ENCODE assay signal across 23 cellular contexts in the genomic region with DNA sequence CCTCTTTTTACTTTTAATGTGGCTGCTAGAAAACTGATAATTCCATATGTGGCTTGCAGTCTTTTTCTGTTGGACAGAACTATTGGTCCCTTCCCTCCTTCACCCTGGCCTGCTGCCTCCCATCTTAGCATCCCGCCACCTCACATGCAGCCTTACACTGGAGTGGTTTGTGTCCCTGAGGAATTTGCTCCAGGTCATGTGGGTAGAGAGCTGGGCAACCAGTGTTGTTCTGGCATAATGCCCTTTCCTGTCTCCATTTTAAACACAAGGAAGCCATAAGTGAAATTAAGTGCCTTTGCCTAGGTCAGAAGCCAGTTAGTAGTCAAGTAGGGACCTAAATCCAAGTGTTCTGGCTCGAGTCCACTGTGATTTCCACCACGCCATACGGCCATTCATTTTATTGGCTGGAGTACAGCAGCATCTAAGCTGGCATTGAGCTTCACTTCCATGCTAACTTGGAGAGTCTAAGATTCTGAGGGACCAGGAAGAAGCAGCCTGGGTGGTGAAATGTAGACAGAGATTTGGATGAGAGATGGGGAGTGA. TPM values are rescaled to one million over a fixed set of nuclear protein-coding genes. Genes with fewer than 3 reads are reported as not detected.
DNase-seq lines count a peak whose midpoint lies in the region; ATAC-seq and TF ChIP-seq lines count a peak whose summit lies in the region.
"Had no signal": no experiment of that assay in that cellular context is flagged by ENCODE, and none has a peak within 500 bp of the region (broad histone marks: within the 10 kb centered on the region; RNA-seq: fewer than 3 reads in every experiment).

No MANE protein-coding gene starts in this region.

- H3K27ac ChIP-seq in RWPE2 (ENCODE audit: poor library complexity, severe bottlenecking) (no peak overlapping the region), mesenchymal stem cell (ENCODE audit: low read length, poor library complexity, severe bottlenecking) (no peak overlapping the region)
- H3K27ac ChIP-seq: gastroesophageal sphincter, HL-60, neural progenitor cell, Peyer's patch, SJSA1, vagina, WERI-Rb-1 had no signal

- no peak overlapping the region for H2BK120ac ChIP-seq in mesenchymal stem cell (ENCODE audit: low read depth, low read length)

- 93% methylated on average over 4 of the region's 4 CpGs for WGBS in mesenchymal stem cell

- no peaks in the 10 kb centered on the region for H3K79me1 ChIP-seq in mesenchymal stem cell (replicated peaks; ENCODE audit: low read length, poor library complexity, severe bottlenecking)

- H3K36me3 Mint-ChIP-seq in activated CD4-positive, alpha-beta memory T cell treated with anti-CD3 and anti-CD28 coated beads for 36 hours = no peaks in the 10 kb centered on the region
- H3K36me3 Mint-ChIP-seq: activated naive CD8-positive, alpha-beta T cell treated with anti-CD3 and anti-CD28 coated beads, Interleukin-2, amount 10 ng/mL, durations not matched to agents 7 days and 5 days; neural progenitor cell; stimulated activated effector memory CD8-positive, alpha-beta T cell treated with anti-CD3 and anti-CD28 coated beads, Interleukin-12 subunit alpha, Interleukin-12 subunit beta, amount 100 ng/mL, for 72 hours had no signal

- H2BK12ac ChIP-seq in mesenchymal stem cell (ENCODE audit: low read length in 2 of 2) = peak overlapping the region; percentile 24 to 38

- H3K4me2 ChIP-seq in mesenchymal stem cell (ENCODE audit: low read length, poor library complexity, severe bottlenecking) = no peak overlapping the region
- H3K4me2 ChIP-seq: neural progenitor cell had no signal

- H3K4me1 Mint-ChIP-seq in activated CD4-positive, alpha-beta memory T cell treated with anti-CD3 and anti-CD28 coated beads for 36 hours (ENCODE audit: low read depth) = no peaks in the 10 kb centered on the region
- H3K4me1 Mint-ChIP-seq in stimulated activated naive CD8-positive, alpha-beta T cell treated with anti-CD3 and anti-CD28 coated beads, Interleukin-15, amount 100 ng/mL, for 72 hours = no peaks in the 10 kb centered on the region

- H3K9ac ChIP-seq in mesenchymal stem cell (ENCODE audit: low read length) = no peak overlapping the region
- H3K9ac ChIP-seq: neural progenitor cell had no signal

- no peak overlapping the region for H3K27ac Mint-ChIP-seq in activated CD4-positive, alpha-beta memory T cell treated with anti-CD3 and anti-CD28 coated beads for 36 hours
- H3K27ac Mint-ChIP-seq in stimulated activated naive CD8-positive, alpha-beta T cell treated with anti-CD3 and anti-CD28 coated beads, Interleukin-15, amount 100 ng/mL, for 72 hours = no peak overlapping the region
- H3K27ac Mint-ChIP-seq: activated naive CD8-positive, alpha-beta T cell treated with anti-CD3 and anti-CD28 coated beads, Interleukin-2, amount 10 ng/mL, durations not matched to agents 7 days and 5 days; neural progenitor cell; progenitor cell of endocrine pancreas; stimulated activated effector memory CD8-positive, alpha-beta T cell treated with anti-CD3 and anti-CD28 coated beads, Interleukin-12 subunit alpha, Interleukin-12 subunit beta, amount 100 ng/mL, for 72 hours had no signal

- H3K4me3 ChIP-seq in RWPE2 (ENCODE audit: severe bottlenecking) (no peak overlapping the region), mesenchymal stem cell (ENCODE audit: insufficient read depth in 1 of 2, low read depth in 1 of 2, low read length in 2 of 2) (no peak overlapping the region)
- H3K4me3 ChIP-seq: gastroesophageal sphincter, lung, neural progenitor cell, Peyer's patch, SJSA1, vagina had no signal

- intact Hi-C loops in activated CD4-positive, alpha-beta memory T cell treated with anti-CD3 and anti-CD28 coated beads for 36 hours (cut with micrococcal nuclease) = no loop called here

- no peak for ATAC-seq in RWPE2 (ENCODE audit: low read depth)
- no peak for ATAC-seq in stimulated activated naive CD8-positive, alpha-beta T cell treated with anti-CD3 and anti-CD28 coated beads, Interleukin-15, amount 100 ng/mL, for 72 hours
- ATAC-seq: esophagus mucosa, gastroesophageal sphincter had no signal

- H3K36me3 ChIP-seq in RWPE2 (ENCODE audit: low read depth) (no peaks in the 10 kb centered on the region), mesenchymal stem cell (ENCODE audit: control insufficient read depth in 1 of 2, insufficient read depth in 2 of 2, low read depth in 1 of 2, low read length in 2 of 2) (peaks cover 0 to 4% of the 10 kb centered on the region in 2 experiments)
- H3K36me3 ChIP-seq: gastroesophageal sphincter, neural progenitor cell, Peyer's patch, SJSA1, vagina, WERI-Rb-1 had no signal

- H2AFZ ChIP-seq in mesenchymal stem cell (ENCODE audit: low read depth, low read length) = no peak overlapping the region
- H2AFZ ChIP-seq: neural progenitor cell had no signal

- peak; percentile 53 for DNase-seq in COLO829 (ENCODE audit: low spot score)
- DNase-seq in EH (ENCODE audit: low read depth) = peak; percentile 47
- peak; percentile 5 for DNase-seq in RWPE2 (ENCODE audit: low spot score)
- no peak for DNase-seq in mesenchymal stem cell
- DNase-seq in activated CD4-positive, alpha-beta memory T cell treated with anti-CD3 and anti-CD28 coated beads for 36 hours = no peak
- no peak for DNase-seq in stimulated activated naive CD8-positive, alpha-beta T cell treated with anti-CD3 and anti-CD28 coated beads, Interleukin-15, amount 100 ng/mL, for 72 hours
- DNase-seq in NCI-H146 (lab: John Stamatoyannopoulos, UW) = no peak
- DNase-seq: activated effector memory CD4-positive, alpha-beta T cell treated with Interleukin-2 at 50 U/mL for 16 hours; activated naive CD8-positive, alpha-beta T cell treated with anti-CD3 and anti-CD28 coated beads, Interleukin-2, amount 10 ng/mL, durations not matched to agents 7 days and 5 days; effector CD4-positive, alpha-beta T cell; Peyer's patch; stimulated activated CD4-positive, alpha-beta T cell treated with anti-CD3 and anti-CD28 coated beads, Interleukin-1b, Interleukin-23, amount 100 ng/mL, for 48 hours; T-helper 2 cell; WERI-Rb-1 had no signal

- H3K18ac ChIP-seq in mesenchymal stem cell (ENCODE audit: low read depth in 1 of 2, low read length in 2 of 2) = peak overlapping the region; percentile 34 to 57

- no peak overlapping the region for H2BK5ac ChIP-seq in mesenchymal stem cell (ENCODE audit: low read depth, low read length, poor library complexity, severe bottlenecking)

- no peak overlapping the region for H3K4ac ChIP-seq in mesenchymal stem cell (ENCODE audit: low read depth in 1 of 2, low read length in 2 of 2)

- TF ChIP-seq CTCF in RWPE2 (IDR thresholded peaks at IDR 0.05; ENCODE audit: poor library complexity, severe bottlenecking) = no peak

- H3K9me3 ChIP-seq in RWPE2 (ENCODE audit: severe bottlenecking) (no peaks in the 10 kb centered on the region), mesenchymal stem cell (ENCODE audit: control insufficient read depth, low read length) (no peaks in the 10 kb centered on the region)
- H3K9me3 ChIP-seq: gastroesophageal sphincter, Peyer's patch, SJSA1, vagina had no signal

- peak overlapping the region; percentile 34 for H2BK15ac ChIP-seq in mesenchymal stem cell (ENCODE audit: low read depth, poor library complexity, severe bottlenecking)

- no peak overlapping the region for H4K8ac ChIP-seq in mesenchymal stem cell (ENCODE audit: low read length)

- POLR2A ChIA-PET in activated CD4-positive, alpha-beta memory T cell treated with anti-CD3 and anti-CD28 coated beads for 36 hours (lab: Charles Lee) = no interaction called here

- H3K27me3 ChIP-seq in RWPE2 (ENCODE audit: insufficient read depth, poor library complexity, severe bottlenecking) (no peaks in the 10 kb centered on the region), mesenchymal stem cell (ENCODE audit: control insufficient read depth in 1 of 2, insufficient read depth in 1 of 2, low read length in 2 of 2) (no peaks in the 10 kb centered on the region)
- H3K27me3 ChIP-seq: gastroesophageal sphincter, neural progenitor cell, Peyer's patch, SJSA1, vagina had no signal

- no peaks in the 10 kb centered on the region for H3K27me3 Mint-ChIP-seq in activated CD4-positive, alpha-beta memory T cell treated with anti-CD3 and anti-CD28 coated beads for 36 hours
- H3K27me3 Mint-ChIP-seq in stimulated activated naive CD8-positive, alpha-beta T cell treated with anti-CD3 and anti-CD28 coated beads, Interleukin-15, amount 100 ng/mL, for 72 hours = no peaks in the 10 kb centered on the region

- no peak overlapping the region for H3K23ac ChIP-seq in mesenchymal stem cell (ENCODE audit: low read length in 2 of 2)

- H3K4me3 Mint-ChIP-seq in activated CD4-positive, alpha-beta memory T cell treated with anti-CD3 and anti-CD28 coated beads for 36 hours = no peak overlapping the region
- no peak overlapping the region for H3K4me3 Mint-ChIP-seq in stimulated activated naive CD8-positive, alpha-beta T cell treated with anti-CD3 and anti-CD28 coated beads, Interleukin-15, amount 100 ng/mL, for 72 hours
- H3K4me3 Mint-ChIP-seq: activated naive CD8-positive, alpha-beta T cell treated with anti-CD3 and anti-CD28 coated beads, Interleukin-2, amount 10 ng/mL, durations not matched to agents 7 days and 5 days; neural progenitor cell; stimulated activated effector memory CD8-positive, alpha-beta T cell treated with anti-CD3 and anti-CD28 coated beads, Interleukin-12 subunit alpha, Interleukin-12 subunit beta, amount 100 ng/mL, for 72 hours had no signal

- H3K4me1 ChIP-seq in RWPE2 (ENCODE audit: insufficient read depth, poor library complexity, severe bottlenecking) = peaks cover 7% of the 10 kb centered on the region
- H3K4me1 ChIP-seq in mesenchymal stem cell (ENCODE audit: control insufficient read depth, insufficient read depth, low read depth, low read length) = peaks cover 18% of the 10 kb centered on the region

- H2AK5ac ChIP-seq in mesenchymal stem cell (ENCODE audit: low read length, severe bottlenecking) = no peak overlapping the region

- peak overlapping the region; percentile 86 for H4K91ac ChIP-seq in mesenchymal stem cell (ENCODE audit: low read length)

- CTCF ChIA-PET in activated CD4-positive, alpha-beta memory T cell treated with anti-CD3 and anti-CD28 coated beads for 36 hours (lab: Charles Lee) = interaction anchor here (0.7 kb wide), 1 partner anchor 59 kb away, joined by 3 read pairs; no protein-coding TSS in a partner anchor

- H3K14ac ChIP-seq in mesenchymal stem cell (ENCODE audit: low read length in 2 of 2) = no peak overlapping the region

- no peaks in the 10 kb centered on the region for H3K9me3 Mint-ChIP-seq in activated CD4-positive, alpha-beta memory T cell treated with anti-CD3 and anti-CD28 coated beads for 36 hours
- H3K9me3 Mint-ChIP-seq in stimulated activated naive CD8-positive, alpha-beta T cell treated with anti-CD3 and anti-CD28 coated beads, Interleukin-15, amount 100 ng/mL, for 72 hours = no peaks in the 10 kb centered on the region
- H3K9me3 Mint-ChIP-seq: activated naive CD8-positive, alpha-beta T cell treated with anti-CD3 and anti-CD28 coated beads, Interleukin-2, amount 10 ng/mL, durations not matched to agents 7 days and 5 days; neural progenitor cell; stimulated activated effector memory CD8-positive, alpha-beta T cell treated with anti-CD3 and anti-CD28 coated beads, Interleukin-12 subunit alpha, Interleukin-12 subunit beta, amount 100 ng/mL, for 72 hours had no signal

RNA-seq across cellular contexts. Expression of gene PLXNA1, which starts 46.0 kb away (rescaled TPM):
- polyA plus RNA-seq in mesenchymal stem cell (2013, experiment 1 of 2) = 51.0 TPM
- 49.9 TPM for polyA plus RNA-seq in mesenchymal stem cell (2013, experiment 2 of 2)
- total RNA-seq in activated CD4-positive, alpha-beta memory T cell treated with anti-CD3 and anti-CD28 coated beads for 36 hours = 1 to 10 TPM; 8.8 to 9.3 TPM

Comparison
In these comparisons a context has a peak if more than half of its experiments do, and no peak if none do; other contexts are left out.
1. DNase-seq: peak in COLO829 (single experiment), EH (single experiment) and RWPE2 (single experiment); none in mesenchymal stem cell (single experiment), activated CD4-positive, alpha-beta memory T cell treated with anti-CD3 and anti-CD28 coated beads for 36 hours (single experiment), stimulated activated naive CD8-positive, alpha-beta T cell treated with anti-CD3 and anti-CD28 coated beads, Interleukin-15, amount 100 ng/mL, for 72 hours (0 of 2) and NCI-H146 (single experiment).